ENCODE assay signal across 15 cellular contexts in genomic region chr21:35075546-35075945, GRCh38. TPM values are rescaled to one million over a fixed set of nuclear protein-coding genes. Genes with fewer than 3 reads are reported as not detected.
DNase-seq lines count a peak whose midpoint lies in the region; ATAC-seq and TF ChIP-seq lines count a peak whose summit lies in the region.
"Had no signal": no experiment of that assay in that cellular context is flagged by ENCODE, and none has a peak within 500 bp of the region (broad histone marks: within the 10 kb centered on the region; RNA-seq: fewer than 3 reads in every experiment).

No MANE protein-coding gene starts in this region.

- RAD21 ChIA-PET in HCT116 (lab: Charles Lee; ENCODE audit: low non-redundant PET in 1 of 2, low total read pairs in 2 of 2, uncharacterized antibody in 2 of 2, unreplicated experiment in 2 of 2) = no interaction called here

- no peak for TF ChIP-seq CTCF in HCT116 (IDR thresholded peaks at IDR 0.05 in 2 of 3, conservative IDR thresholded peaks at IDR 0.05 in 1 of 3; ENCODE audit: borderline replicate concordance in 1 of 3, insufficient read depth in 1 of 3, low read depth in 2 of 3, low read length in 2 of 3)

- H3K36me3 ChIP-seq in HCT116 (ENCODE audit: control insufficient read depth in 1 of 2, insufficient read depth in 2 of 2, low read length in 2 of 2) = no peaks in the 10 kb centered on the region
- H3K36me3 ChIP-seq: pancreas, uterus had no signal

- no peak for TF ChIP-seq RAD21 in HCT116 (IDR thresholded peaks at IDR 0.05; ENCODE audit: low read depth)

- H3K4me1 ChIP-seq in HCT116 (ENCODE audit: control insufficient read depth in 1 of 2, insufficient read depth in 2 of 2, low read length in 2 of 2) = no peaks in the 10 kb centered on the region
- H3K4me1 ChIP-seq: pancreas, uterus had no signal

- no peaks in the 10 kb centered on the region for H3K9me2 ChIP-seq in HCT116 (ENCODE audit: insufficient read depth)

- H3K4me2 ChIP-seq in HCT116 (ENCODE audit: low read length) = no peak overlapping the region

- peak overlapping the region; percentile 39 for H2AFZ ChIP-seq in HCT116 (ENCODE audit: low read depth, low read length, poor library complexity, severe bottlenecking)

- BruUV-seq in HCT116 (replicated peaks; lab: Mats Ljungman, UMichigan) = no TSS peak

- no peak overlapping the region for H3K9ac ChIP-seq in HCT116 (ENCODE audit: low read length)

- no peaks in the 10 kb centered on the region for H3K27me3 ChIP-seq in HCT116 (ENCODE audit: insufficient read depth, low read length)
- H3K27me3 ChIP-seq: uterus had no signal

- H3K27ac ChIP-seq in HCT116 (ENCODE audit: low read depth, low read length) = no peak overlapping the region
- H3K27ac ChIP-seq: pancreas, uterus had no signal

- POLR2A ChIA-PET in HCT116 (lab: Charles Lee) = no interaction called here

- no peaks in the 10 kb centered on the region for H3K9me3 ChIP-seq in HCT116 (ENCODE audit: control insufficient read depth in 1 of 2, insufficient read depth in 1 of 2, low read depth in 1 of 2, low read length in 2 of 2)
- H3K9me3 ChIP-seq: pancreas, uterus had no signal

- no peak overlapping the region for H3K4me3 ChIP-seq in HCT116 (replicated peaks in 1 of 2; ENCODE audit: low read depth in 1 of 2, low read length in 2 of 2)
- H3K4me3 ChIP-seq: pancreas, uterus had no signal

- no peak for TF ChIP-seq POLR2A in HCT116 (IDR thresholded peaks at IDR 0.05; ENCODE audit: borderline replicate concordance, extremely low read depth, insufficient read depth, insufficient read length)

- no peaks in the 10 kb centered on the region for H4K20me1 ChIP-seq in HCT116 (ENCODE audit: insufficient read depth)

- H3K79me2 ChIP-seq in HCT116 (ENCODE audit: insufficient read depth, low read length) = no peaks in the 10 kb centered on the region

- peak; percentile 61 for DNase-seq in Daoy (ENCODE audit: low read depth)
- DNase-seq in HCT116 (ENCODE audit: low read depth, low spot score) = no peak
- peak; percentile 98 for DNase-seq in amniotic epithelial cell (ENCODE audit: low read depth)
- DNase-seq in medulla oblongata (ENCODE audit: extremely low spot score) = peak; percentile 44
- no peak for DNase-seq in GDM1 (lab: John Stamatoyannopoulos, UW)
- DNase-seq in left lobe of liver (ENCODE audit: low spot score) = no peak
- DNase-seq: activated naive CD4-positive, alpha-beta T cell; effector CD8-positive, alpha-beta T cell; GF-D8; immature natural killer cell; NCI-H1930; pancreas; uterus had no signal

- CTCF ChIA-PET in HCT116 (lab: Charles Lee) = no interaction called here

- ATAC-seq in HCT116 (no peak), GM21515 (IDR thresholded peaks at IDR 0.05; ENCODE audit: unreplicated experiment) (no peak), left lobe of liver (no peak)
- ATAC-seq: WTC11 had no signal

- intact Hi-C loops in HCT116 (cut with micrococcal nuclease) = no loop called here

TF ChIP-seq in HCT116, 20 proteins besides CTCF, POLR2A, EP300 and RAD21:
- no peak for TF ChIP-seq EGR1 (IDR thresholded peaks at IDR 0.05; ENCODE audit: low read depth)
- TF ChIP-seq, protein P1, sequence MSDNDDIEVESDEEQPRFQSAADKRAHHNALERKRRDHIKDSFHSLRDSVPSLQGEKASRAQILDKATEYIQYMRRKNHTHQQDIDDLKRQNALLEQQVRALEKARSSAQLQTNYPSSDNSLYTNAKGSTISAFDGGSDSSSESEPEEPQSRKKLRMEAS (IDR thresholded peaks at IDR 0.05) = no peak
- no peak for TF ChIP-seq CBX3 (IDR thresholded peaks at IDR 0.05; ENCODE audit: low read depth)
- no peak for TF ChIP-seq JUND (IDR thresholded peaks at IDR 0.05)
- no peak for TF ChIP-seq POLR2AphosphoS5 (IDR thresholded peaks at IDR 0.05; ENCODE audit: low read depth, low read length)
- no peak for TF ChIP-seq EZH2 (IDR thresholded peaks at IDR 0.05)
- TF ChIP-seq, protein P2, sequence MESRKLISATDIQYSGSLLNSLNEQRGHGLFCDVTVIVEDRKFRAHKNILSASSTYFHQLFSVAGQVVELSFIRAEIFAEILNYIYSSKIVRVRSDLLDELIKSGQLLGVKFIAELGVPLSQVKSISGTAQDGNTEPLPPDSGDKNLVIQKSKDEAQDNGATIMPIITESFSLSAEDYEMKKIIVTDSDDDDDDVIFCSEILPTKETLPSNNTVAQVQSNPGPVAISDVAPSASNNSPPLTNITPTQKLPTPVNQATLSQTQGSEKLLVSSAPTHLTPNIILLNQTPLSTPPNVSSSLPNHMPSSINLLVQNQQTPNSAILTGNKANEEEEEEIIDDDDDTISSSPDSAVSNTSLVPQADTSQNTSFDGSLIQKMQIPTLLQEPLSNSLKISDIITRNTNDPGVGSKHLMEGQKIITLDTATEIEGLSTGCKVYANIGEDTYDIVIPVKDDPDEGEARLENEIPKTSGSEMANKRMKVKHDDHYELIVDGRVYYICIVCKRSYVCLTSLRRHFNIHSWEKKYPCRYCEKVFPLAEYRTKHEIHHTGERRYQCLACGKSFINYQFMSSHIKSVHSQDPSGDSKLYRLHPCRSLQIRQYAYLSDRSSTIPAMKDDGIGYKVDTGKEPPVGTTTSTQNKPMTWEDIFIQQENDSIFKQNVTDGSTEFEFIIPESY (IDR thresholded peaks at IDR 0.05; ENCODE audit: extremely low read depth, insufficient replicate concordance, low read length) = no peak

RNA-seq across cellular contexts. Expression of gene RUNX1, which starts 26.4 kb away (rescaled TPM):
- total RNA-seq in Daoy (2014; rRNA removed; shearing (Covaris generic)) = 9.5 and 12.3 TPM in 2 replicates
- total RNA-seq in HCT116 (2021; ENCODE audit: unreplicated experiment) = 33.5 TPM
- polyA plus RNA-seq in HCT116 (2012) = 18.5 and 25.2 TPM in 2 replicates
- total RNA-seq in left lobe of liver = 4.3 TPM

Comparison
In these comparisons a context has a peak if more than half of its experiments do, and no peak if none do; other contexts are left out.
1. DNase-seq: peak in Daoy (single experiment), amniotic epithelial cell (single experiment) and medulla oblongata (single experiment); none in HCT116 (single experiment), GDM1 (single experiment) and left lobe of liver (single experiment).